9 cellular contexts compared by ENCODE assay signal in the genomic region with DNA sequence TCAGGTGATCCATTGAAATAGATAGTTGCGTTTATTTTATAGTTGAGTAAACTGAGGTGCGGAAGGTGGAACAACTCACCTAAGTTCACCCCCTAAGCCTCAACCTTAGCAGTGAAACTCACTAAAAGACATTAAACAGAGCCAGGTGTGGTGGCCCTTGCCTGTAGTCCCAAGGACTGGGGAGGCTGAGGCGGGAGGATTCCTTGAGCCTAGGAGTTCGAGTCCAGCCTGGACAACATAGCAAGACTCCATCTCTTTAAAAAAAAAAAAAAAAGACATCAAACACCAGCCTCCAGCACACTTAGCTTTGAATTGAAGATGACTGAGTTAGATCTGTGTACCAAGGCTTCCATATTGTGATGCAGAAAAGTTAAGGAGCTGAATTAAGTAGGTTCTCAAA. TPM values are rescaled to one million over a fixed set of nuclear protein-coding genes. Genes with fewer than 3 reads are reported as not detected.
DNase-seq lines count a peak whose midpoint lies in the region; ATAC-seq and TF ChIP-seq lines count a peak whose summit lies in the region.
"Had no signal": no experiment of that assay in that cellular context is flagged by ENCODE, and none has a peak within 500 bp of the region (broad histone marks: within the 10 kb centered on the region; RNA-seq: fewer than 3 reads in every experiment).

No MANE protein-coding gene starts in this region.

- H3K27ac ChIP-seq in 22Rv1 (peak overlapping the region; percentile 43; the same call in 1 of the 2 replicates), GM23248 (no peak overlapping the region), cingulate gyrus (ENCODE audit: low read depth, low read length) (peak overlapping the region; percentile 82)

- H3K4me3 Mint-ChIP-seq in natural killer cell treated with Interleukin-12 subunit alpha and Interleukin-12 subunit beta and Interleukin-15 and Interleukin-18, amount 100 ng/mL, for 72 hours = peak overlapping the region; percentile 75

- in situ Hi-C loops in GM23248 (cut with MboI) = no loop called here

- no peak overlapping the region for H3K4me3 ChIP-seq in GM23248
- H3K4me3 ChIP-seq: MG63 had no signal

- H3K9me2 ChIP-seq in GM23248 (ENCODE audit: insufficient read depth) = no peaks in the 10 kb centered on the region

- H4K20me1 ChIP-seq in GM23248 (ENCODE audit: insufficient read depth) = no peaks in the 10 kb centered on the region

- H3K4me2 ChIP-seq in GM23248 (ENCODE audit: unreplicated experiment) = peak overlapping the region; percentile 14

- ATAC-seq in natural killer cell treated with Interleukin-12 subunit alpha and Interleukin-12 subunit beta and Interleukin-15 and Interleukin-18, amount 100 ng/mL, for 72 hours = no peak
- no peak for ATAC-seq in HG03442 (IDR thresholded peaks at IDR 0.05; ENCODE audit: unreplicated experiment)

- H3K79me2 ChIP-seq in GM23248 (ENCODE audit: insufficient read depth) = no peaks in the 10 kb centered on the region

- H3K9me3 ChIP-seq in GM23248 (ENCODE audit: low read depth) = no peaks in the 10 kb centered on the region
- H3K9me3 ChIP-seq: MG63 had no signal

- no peaks in the 10 kb centered on the region for H3F3A ChIP-seq in GM23248 (ENCODE audit: insufficient read depth)

- peaks cover 3% of the 10 kb centered on the region; the same call in 1 of the 2 replicates for H3K4me1 ChIP-seq in GM23248 (ENCODE audit: insufficient read depth)

- no peaks in the 10 kb centered on the region for H3K36me3 ChIP-seq in GM23248 (ENCODE audit: low read depth)
- H3K36me3 ChIP-seq: MG63 had no signal

- no peak for TF ChIP-seq CTCF in 22Rv1 (IDR thresholded peaks at IDR 0.05)

- H3K27me3 ChIP-seq in GM23248 (replicated peaks; ENCODE audit: insufficient read depth) = no peaks in the 10 kb centered on the region
- H3K27me3 ChIP-seq: MG63 had no signal

- no peaks in the 10 kb centered on the region for H3K9me3 Mint-ChIP-seq in natural killer cell treated with Interleukin-12 subunit alpha and Interleukin-12 subunit beta and Interleukin-15 and Interleukin-18, amount 100 ng/mL, for 72 hours

- peaks cover 25 to 45% of the 10 kb centered on the region in 2 donors for H3K4me1 Mint-ChIP-seq in natural killer cell treated with Interleukin-12 subunit alpha and Interleukin-12 subunit beta and Interleukin-15 and Interleukin-18, amount 100 ng/mL, for 72 hours (ENCODE audit: low read depth in 2 of 2)

- 85 to 88% methylated on average over 4 of the region's 4 CpGs for WGBS in GM23248 (ENCODE audit: low coverage in 1 of 2, low lambda C conversion rate in 2 of 2, missing lambda C conversion rate in 2 of 2), 2 experiments

- H3K36me3 Mint-ChIP-seq in natural killer cell treated with Interleukin-12 subunit alpha and Interleukin-12 subunit beta and Interleukin-15 and Interleukin-18, amount 100 ng/mL, for 72 hours = no peaks in the 10 kb centered on the region

- H3K27ac Mint-ChIP-seq in natural killer cell treated with Interleukin-12 subunit alpha and Interleukin-12 subunit beta and Interleukin-15 and Interleukin-18, amount 100 ng/mL, for 72 hours = peak overlapping the region; percentile 17 to 66

- H3K9ac ChIP-seq in GM23248 = 0 out of 2 replicates have a peak overlapping the region, but pooled peaks have one; percentile 23

- peak overlapping the region; percentile 65 for H2AFZ ChIP-seq in GM23248

- no peaks in the 10 kb centered on the region for H3K27me3 Mint-ChIP-seq in natural killer cell treated with Interleukin-12 subunit alpha and Interleukin-12 subunit beta and Interleukin-15 and Interleukin-18, amount 100 ng/mL, for 72 hours

- DNase-seq in GM23248 (no peak), NCI-H2227 treated with DMSO at 0.1 percent for 48 hours (lab: John Stamatoyannopoulos, UW) (no peak), NCI-H146 treated with DMSO at 0.1 percent for 48 hours (lab: John Stamatoyannopoulos, UW; ENCODE audit: unreplicated experiment) (no peak), GM19240 (ENCODE audit: insufficient read length, low spot score) (no peak)
- DNase-seq in natural killer cell treated with Interleukin-12 subunit alpha and Interleukin-12 subunit beta and Interleukin-15 and Interleukin-18, amount 100 ng/mL, for 72 hours (ENCODE audit: low spot score) = no peak

RNA-seq across cellular contexts. Expression of a gene that starts 0.8 kb away (rescaled TPM):
- total RNA-seq in GM23248 (2014; rRNA removed; shearing (Covaris generic)) = 3.5 and 5.8 TPM in 2 replicates
- polyA plus RNA-seq in GM23248 (2016; fragmentation: Nextera tagmentation; extraction: Ambion mirVana) = 5.0 and 6.8 TPM in 2 replicates
- total RNA-seq in natural killer cell treated with Interleukin-12 subunit alpha and Interleukin-12 subunit beta and Interleukin-15 and Interleukin-18, amount 100 ng/mL, for 72 hours = 1 to 10 TPM; 2.1 to 2.7 TPM

RNA-seq across cellular contexts. Expression of a gene that starts 2.6 kb away (rescaled TPM):
- not detected in 2 replicates for total RNA-seq in GM23248 (2014; rRNA removed; shearing (Covaris generic))
- polyA plus RNA-seq in GM23248 (2016; fragmentation: Nextera tagmentation; extraction: Ambion mirVana) = not detected in 2 replicates
- not detected for total RNA-seq in natural killer cell treated with Interleukin-12 subunit alpha and Interleukin-12 subunit beta and Interleukin-15 and Interleukin-18, amount 100 ng/mL, for 72 hours

RNA-seq across cellular contexts. Expression of a gene that starts 35.9 kb away (rescaled TPM):
- 30.0 and 30.6 TPM in 2 replicates for total RNA-seq in GM23248 (2014; rRNA removed; shearing (Covaris generic))
- 3.3 and 4.7 TPM in 2 replicates for polyA plus RNA-seq in GM23248 (2016; fragmentation: Nextera tagmentation; extraction: Ambion mirVana)
- total RNA-seq in natural killer cell treated with Interleukin-12 subunit alpha and Interleukin-12 subunit beta and Interleukin-15 and Interleukin-18, amount 100 ng/mL, for 72 hours = 10 to 100 TPM; 55.4 to 65.8 TPM
